In the genomic region with DNA sequence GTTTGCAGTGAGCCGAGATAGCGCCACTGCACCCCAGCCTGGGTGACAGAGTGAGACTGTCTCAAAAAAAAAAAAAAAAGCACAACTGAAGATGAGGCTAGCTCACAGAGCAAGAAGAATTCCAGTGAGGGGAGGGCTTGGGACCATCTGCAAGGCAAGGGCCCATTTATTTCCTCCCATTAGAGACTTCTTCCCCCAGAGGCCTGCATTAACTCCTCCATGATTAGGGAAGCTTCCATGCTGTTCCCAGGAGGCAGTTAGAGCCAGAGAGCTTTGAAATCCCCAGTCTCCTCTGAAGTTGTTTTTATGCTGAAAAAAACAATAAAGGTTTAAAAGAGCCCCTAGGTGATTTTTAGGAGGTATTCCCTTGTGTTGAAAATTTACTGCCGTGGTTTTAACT, we compare ENCODE assay signal across 16 cellular contexts. TPM values are rescaled to one million over a fixed set of nuclear protein-coding genes. Genes with fewer than 3 reads are reported as not detected.
DNase-seq lines count a peak whose midpoint lies in the region; TF ChIP-seq lines count a peak whose summit lies in the region.
"Had no signal": no experiment of that assay in that cellular context is flagged by ENCODE, and none has a peak within 500 bp of the region (broad histone marks: within the 10 kb centered on the region; RNA-seq: fewer than 3 reads in every experiment).

No MANE protein-coding gene starts in this region.

- intact Hi-C loops in ovary (cut with DNase I) (no loop called here), uterus (cut with DNase I; ENCODE audit: low total_unique reads) (no loop called here)

- H3K4me3 ChIP-seq in SK-N-MC = no peak overlapping the region
- H3K4me3 ChIP-seq in ovary = no peak overlapping the region
- no peak overlapping the region for H3K4me3 ChIP-seq in uterus
- H3K4me3 ChIP-seq: A549 had no signal

- no peaks in the 10 kb centered on the region for H3K9me3 ChIP-seq in SK-N-MC (ENCODE audit: low read depth, low read length)
- no peaks in the 10 kb centered on the region for H3K9me3 ChIP-seq in ovary
- H3K9me3 ChIP-seq in uterus = no peaks in the 10 kb centered on the region
- H3K9me3 ChIP-seq: A549, Caco-2 had no signal

- WGBS in ovary, 3 donors = 72 to 86% (median 79%) methylated on average over 3 of the region's 3 CpGs

- TF ChIP-seq EP300 in ovary (IDR thresholded peaks at IDR 0.05) = no peak

- DNase-seq in NCI-H2171 treated with DMSO at 0.1 percent for 48 hours (lab: John Stamatoyannopoulos, UW) (peak; percentile 18), NCI-H2171 (lab: John Stamatoyannopoulos, UW) (no peak), SK-N-MC (ENCODE audit: low read depth, low spot score) (no peak), left kidney (ENCODE audit: low read depth, low spot score) (peak; percentile 57), ovary (no peak), NCI-H1694 (lab: John Stamatoyannopoulos, UW) (no peak), uterus (no peak), amygdala (lab: John Stamatoyannopoulos, UW) (no peak)
- DNase-seq: AML-193; Caco-2; CD4-positive, alpha-beta T cell; GDM1; HCEC 1CT had no signal

- H3K9ac ChIP-seq in SK-N-MC (ENCODE audit: insufficient read length) = no peak overlapping the region

- no peak for TF ChIP-seq CTCF in ovary (IDR thresholded peaks at IDR 0.05)
- no peak for TF ChIP-seq CTCF in uterus (IDR thresholded peaks at IDR 0.05)

- peaks cover 17% of the 10 kb centered on the region for H3K36me3 ChIP-seq in SK-N-MC (ENCODE audit: insufficient read depth, low read length)
- no peaks in the 10 kb centered on the region for H3K36me3 ChIP-seq in ovary
- no peaks in the 10 kb centered on the region for H3K36me3 ChIP-seq in uterus

- H3K4me1 ChIP-seq in ovary (ENCODE audit: insufficient read depth) (no peaks in the 10 kb centered on the region), uterus (no peaks in the 10 kb centered on the region)
- H3K4me1 ChIP-seq: A549, Caco-2 had no signal

- H3K27me3 ChIP-seq in ovary = no peaks in the 10 kb centered on the region
- no peaks in the 10 kb centered on the region for H3K27me3 ChIP-seq in uterus

- H3K27ac ChIP-seq in SK-N-MC = peak overlapping the region; percentile 59
- no peak overlapping the region for H3K27ac ChIP-seq in ovary
- H3K27ac ChIP-seq in uterus = no peak overlapping the region
- H3K27ac ChIP-seq: 22Rv1, A549, C4-2B had no signal

- TF ChIP-seq POLR2A in ovary (IDR thresholded peaks at IDR 0.05) (no peak), uterus (IDR thresholded peaks at IDR 0.05) (no peak)

RNA-seq across cellular contexts. Expression of a gene that starts 54.3 kb away (rescaled TPM):
- total RNA-seq in ovary (10 to 100 TPM in 6 of 7 donors, 1 to 10 TPM in 1; 5.3 to 36.2 (median 25.6) TPM), uterus (10 to 100 TPM; 21.1 to 43.5 (median 34.7) TPM)
- polyA plus RNA-seq in ovary = 10 to 100 TPM; 15.4 to 17.1 TPM
- total RNA-seq: CD4-positive, alpha-beta T cell had no signal

Comparison
In these comparisons a context has a peak if more than half of its experiments do, and no peak if none do; other contexts are left out.
1. DNase-seq: peak in NCI-H2171 treated with DMSO at 0.1 percent for 48 hours (single experiment) and left kidney (single experiment); none in NCI-H2171 (single experiment), SK-N-MC (single experiment), ovary (0 of 5), NCI-H1694 (single experiment), uterus (0 of 2) and amygdala (0 of 56).